Comparison of ENCODE assay signal across 18 cellular contexts in genomic region chr7:143405158-143405557, GRCh38. TPM values are rescaled to one million over a fixed set of nuclear protein-coding genes. Genes with fewer than 3 reads are reported as not detected.
A peak's percentile ranks its signal among the peaks of the same experiment; 100 is the strongest.
DNase-seq lines count a peak whose midpoint lies in the region; ATAC-seq and TF ChIP-seq lines count a peak whose summit lies in the region.
"Had no signal": no experiment of that assay in that cellular context is flagged by ENCODE, and none has a peak within 500 bp of the region (broad histone marks: within the 10 kb centered on the region; RNA-seq: fewer than 3 reads in every experiment).

No MANE protein-coding gene starts in this region.

- no peak overlapping the region for H3K4me3 ChIP-seq in left ventricle myocardium inferior
- H3K4me3 ChIP-seq: adrenal gland, Peyer's patch, vagina had no signal

- peak; percentile 51 for DNase-seq in NCI-H82 (lab: John Stamatoyannopoulos, UW)
- DNase-seq in NCI-H82 treated with DMSO at 0.1 percent for 48 hours (lab: John Stamatoyannopoulos, UW; ENCODE audit: unreplicated experiment), result no peak
- peak; percentile 52 for DNase-seq in NCI-H69 (lab: John Stamatoyannopoulos, UW)
- DNase-seq in left ventricle myocardium inferior, result peak; percentile 82
- no peak for DNase-seq in sciatic nerve (ENCODE audit: low spot score)
- no peak for DNase-seq in Kasumi-1 (lab: John Stamatoyannopoulos, UW)
- no peak for DNase-seq in medulla oblongata (ENCODE audit: extremely low spot score)
- DNase-seq: activated CD4-positive, alpha-beta T cell treated with anti-CD3 and anti-CD28 coated beads for 1 hour; hypothalamus; NCI-H1092; NCI-H446 treated with DMSO at 0.1 percent for 48 hours had no signal

- H3K27ac ChIP-seq in left ventricle myocardium inferior (replicated peaks), result no peak overlapping the region
- H3K27ac ChIP-seq: adrenal gland, Peyer's patch, vagina had no signal

- ATAC-seq in sciatic nerve, result peak; percentile 47
- no peak for ATAC-seq in HG02938 (IDR thresholded peaks at IDR 0.05; ENCODE audit: unreplicated experiment)
- ATAC-seq: stimulated activated effector memory CD8-positive, alpha-beta T cell treated with anti-CD3 and anti-CD28 coated beads, Interleukin-12 subunit alpha, Interleukin-12 subunit beta, amount 100 ng/mL, for 72 hours had no signal

- peaks cover 25% of the 10 kb centered on the region for H3K4me1 ChIP-seq in left ventricle myocardium inferior

- no peaks in the 10 kb centered on the region for H3K36me3 ChIP-seq in left ventricle myocardium inferior
- H3K36me3 ChIP-seq: adrenal gland, Peyer's patch, vagina had no signal

- intact Hi-C loops in left ventricle myocardium inferior (cut with micrococcal nuclease), result no loop called here
- intact Hi-C loops in sciatic nerve (cut with DNase I), result no loop called here

- H3K9me3 ChIP-seq in left ventricle myocardium inferior (replicated peaks), result no peaks in the 10 kb centered on the region
- H3K9me3 ChIP-seq: adrenal gland, Peyer's patch, vagina had no signal

- no peak for TF ChIP-seq CTCF in left ventricle myocardium inferior (IDR thresholded peaks at IDR 0.05; ENCODE audit: borderline replicate concordance)

- peaks cover 14% of the 10 kb centered on the region for H3K27me3 ChIP-seq in left ventricle myocardium inferior (ENCODE audit: low read depth)
- H3K27me3 ChIP-seq: Peyer's patch, vagina had no signal

RNA-seq across cellular contexts. Expression of gene EPHA1, which starts 3.5 kb away (rescaled TPM):
- total RNA-seq in left ventricle myocardium inferior (not detected), sciatic nerve (0.22 TPM)
- total RNA-seq: G401 had no signal

RNA-seq across cellular contexts. Expression of gene ZYX, which starts 24.0 kb away (rescaled TPM):
- total RNA-seq in left ventricle myocardium inferior (68.4 TPM), sciatic nerve (178 TPM)

RNA-seq across cellular contexts. Expression of gene TAS2R60, which starts 38.1 kb away (rescaled TPM):
- total RNA-seq in left ventricle myocardium inferior (not detected), sciatic nerve (0.40 TPM)
- total RNA-seq: G401, skeletal muscle tissue, vagina had no signal

RNA-seq across cellular contexts. Expression of gene FAM131B, which starts 42.6 kb away (rescaled TPM):
- total RNA-seq in left ventricle myocardium inferior (0.47 TPM), sciatic nerve (2.6 TPM)

Comparison
In these comparisons a context has a peak if more than half of its experiments do, and no peak if none do; other contexts are left out.
1. DNase-seq: peak in NCI-H82 (single experiment), NCI-H69 (single experiment) and left ventricle myocardium inferior (single experiment); none in NCI-H82 treated with DMSO at 0.1 percent for 48 hours (single experiment), sciatic nerve (single experiment), Kasumi-1 (0 of 2) and medulla oblongata (single experiment).